ENCODE assay signal across 10 cellular contexts in the genomic region with DNA sequence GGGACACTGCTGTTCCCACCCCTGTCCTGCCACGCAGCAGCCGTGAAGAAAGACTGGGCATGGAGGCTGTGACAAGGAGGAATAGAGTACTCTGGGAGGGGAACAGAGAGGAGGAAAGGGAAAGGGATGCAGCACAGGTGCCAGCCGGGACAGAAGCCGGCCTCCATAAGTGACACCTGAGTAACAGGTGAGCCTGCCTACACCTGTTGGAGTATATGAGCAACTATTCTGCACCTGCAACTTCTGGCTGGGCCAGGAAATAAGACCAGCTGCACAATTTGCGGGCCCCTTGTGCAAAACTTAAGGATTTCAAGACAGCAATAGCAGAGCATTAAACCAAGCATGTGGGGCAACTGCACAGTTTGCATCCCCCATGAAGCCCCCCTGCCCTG.
A peak's percentile ranks its signal among the peaks of the same experiment; 100 is the strongest.
DNase-seq lines count a peak whose midpoint lies in the region; ATAC-seq and TF ChIP-seq lines count a peak whose summit lies in the region.
"Had no signal": no experiment of that assay in that cellular context is flagged by ENCODE, and none has a peak within 500 bp of the region (broad histone marks: within the 10 kb centered on the region; RNA-seq: fewer than 3 reads in every experiment).

No MANE protein-coding gene starts in this region.

- H3K27me3 ChIP-seq in gastroesophageal sphincter (peaks cover 85% of the 10 kb centered on the region), skeletal muscle satellite cell (ENCODE audit: control insufficient read depth, insufficient read depth, low read length) (peaks cover 36% of the 10 kb centered on the region)

- DNase-seq in activated CD4-positive, alpha-beta T cell treated with anti-CD3 and anti-CD28 coated beads, Interleukin-2, amount 10 ng/mL, durations not matched to agents 7 days and 5 days = no peak
- DNase-seq in activated CD4-positive, alpha-beta T cell treated with anti-CD3 and anti-CD28 coated beads, Interleukin-2, amount 50 U/mL, for 4 hours = no peak
- DNase-seq in NCI-H2029 treated with DMSO at 0.1 percent for 48 hours (lab: John Stamatoyannopoulos, UW) = peak; percentile 10
- DNase-seq in dermis blood vessel endothelial cell = no peak
- DNase-seq in pons (ENCODE audit: low spot score) = no peak
- no peak for DNase-seq in NCI-H1105 treated with DMSO at 0.1 percent for 48 hours (lab: John Stamatoyannopoulos, UW)
- DNase-seq: erythroblast had no signal

- H3K9me3 ChIP-seq in gastroesophageal sphincter (no peaks in the 10 kb centered on the region), skeletal muscle satellite cell (replicated peaks; ENCODE audit: low read length) (no peaks in the 10 kb centered on the region)

- H3K4me3 ChIP-seq in gastroesophageal sphincter (peak overlapping the region in 1 of 2 donors; percentile 30), skeletal muscle satellite cell (ENCODE audit: low read length) (peak overlapping the region; percentile 63)

- TF ChIP-seq POLR2A in gastroesophageal sphincter (IDR thresholded peaks at IDR 0.05) = no peak

- H3K27ac Mint-ChIP-seq in activated CD4-positive, alpha-beta T cell treated with anti-CD3 and anti-CD28 coated beads, Interleukin-2, amount 10 ng/mL, durations not matched to agents 7 days and 5 days = peak overlapping the region; percentile 87

- peak overlapping the region; percentile 79 for H3K4me2 ChIP-seq in skeletal muscle satellite cell (ENCODE audit: low read length)

- whole genome bisulfite sequencing in gastroesophageal sphincter (ENCODE audit: low coverage in 1 of 2), 2 donors = 87 to 100% methylated on average over 2 to 3 of the region's 5 CpGs

- peaks cover 19% of the 10 kb centered on the region for H3K27me3 Mint-ChIP-seq in activated CD4-positive, alpha-beta T cell treated with anti-CD3 and anti-CD28 coated beads, Interleukin-2, amount 10 ng/mL, durations not matched to agents 7 days and 5 days

- no peak for TF ChIP-seq EP300 in gastroesophageal sphincter (IDR thresholded peaks at IDR 0.05)

- H3K27ac ChIP-seq in gastroesophageal sphincter = peak overlapping the region in 3 of 4 donors; percentile 54 to 65 (median 59)

- POLR2A ChIA-PET in activated CD4-positive, alpha-beta T cell treated with anti-CD3 and anti-CD28 coated beads, Interleukin-2, amount 10 ng/mL, durations not matched to agents 7 days and 5 days (lab: Charles Lee) = no interaction called here

- H3K9me3 Mint-ChIP-seq in activated CD4-positive, alpha-beta T cell treated with anti-CD3 and anti-CD28 coated beads, Interleukin-2, amount 10 ng/mL, durations not matched to agents 7 days and 5 days = no peaks in the 10 kb centered on the region
- H3K9me3 Mint-ChIP-seq: activated CD4-positive, alpha-beta T cell treated with anti-CD3 and anti-CD28 coated beads, Interleukin-2, amount 10 ng/mL, durations not matched to agents 24 days and 14 days had no signal

- H3K36me3 Mint-ChIP-seq in activated CD4-positive, alpha-beta T cell treated with anti-CD3 and anti-CD28 coated beads, Interleukin-2, amount 10 ng/mL, durations not matched to agents 7 days and 5 days (ENCODE audit: low read depth) = no peaks in the 10 kb centered on the region

- peaks cover 22% of the 10 kb centered on the region for H3K4me1 Mint-ChIP-seq in activated CD4-positive, alpha-beta T cell treated with anti-CD3 and anti-CD28 coated beads, Interleukin-2, amount 10 ng/mL, durations not matched to agents 7 days and 5 days

- CTCF ChIA-PET in activated CD4-positive, alpha-beta T cell treated with anti-CD3 and anti-CD28 coated beads, Interleukin-2, amount 10 ng/mL, durations not matched to agents 7 days and 5 days (lab: Charles Lee) = no interaction called here

- no peaks in the 10 kb centered on the region for H3K36me3 ChIP-seq in gastroesophageal sphincter
- no peaks in the 10 kb centered on the region for H3K36me3 ChIP-seq in skeletal muscle satellite cell (ENCODE audit: insufficient read depth, low read length)

- H3K4me1 ChIP-seq in gastroesophageal sphincter = peaks cover 0 to 66% (median 0%) of the 10 kb centered on the region in 3 donors
- H3K4me1 ChIP-seq in skeletal muscle satellite cell (ENCODE audit: control insufficient read depth, insufficient read depth, low read length) = peaks cover 37% of the 10 kb centered on the region

- no peak for TF ChIP-seq CTCF in gastroesophageal sphincter (IDR thresholded peaks at IDR 0.05)

- no peak for ATAC-seq in gastroesophageal sphincter

- peak overlapping the region; percentile 58 for H3K9ac ChIP-seq in skeletal muscle satellite cell (ENCODE audit: low read depth, low read length)

- peak overlapping the region; percentile 62 for H3K4me3 Mint-ChIP-seq in activated CD4-positive, alpha-beta T cell treated with anti-CD3 and anti-CD28 coated beads, Interleukin-2, amount 10 ng/mL, durations not matched to agents 7 days and 5 days
